ENCODE assay signal across 21 cellular contexts in genomic region chr3:150218236-150218635, GRCh38.
"Had no signal": no experiment of that assay in that cellular context is flagged by ENCODE, and none has a peak within 500 bp of the region (broad histone marks: within the 10 kb centered on the region; RNA-seq: fewer than 3 reads in every experiment).

No MANE protein-coding gene starts in this region.

- H3K27me3 ChIP-seq: MG63, Peyer's patch, SJCRH30 had no signal

- H3K36me3 ChIP-seq: MG63, Peyer's patch, SJCRH30 had no signal

- H2AFZ ChIP-seq: PC-9 had no signal

- H3K4me3 ChIP-seq: MG63, PC-9, Peyer's patch, SJCRH30 had no signal

- H3K9me3 ChIP-seq: Peyer's patch, SJCRH30 had no signal

- H3K4me2 ChIP-seq: PC-9 had no signal

- DNase-seq: KBM-7, MG63, NCI-H1092, NCI-H1105 treated with DMSO at 0.1 percent for 48 hours, NCI-H1417 treated with DMSO at 0.1 percent for 48 hours, NCI-H1694 treated with DMSO at 0.1 percent for 48 hours, NCI-H1930, NCI-H2081, NCI-H2171, NCI-H226, NCI-H446, NCI-H510A, NCI-H524 treated with DMSO at 0.1 percent for 48 hours, NCI-H774, OCI-M1, PC-9, Peyer's patch, SHP77 treated with DMSO at 0.1 percent for 48 hours, SJCRH30 had no signal

- H3K27ac ChIP-seq: PC-9, Peyer's patch, SJCRH30 had no signal

- ATAC-seq: Right ventricle myocardium inferior, SK-N-SH treated with all-trans-retinoic acid at 6 μM for 48 hours had no signal
